1 cellular context compared by ENCODE assay signal in the genomic region with DNA sequence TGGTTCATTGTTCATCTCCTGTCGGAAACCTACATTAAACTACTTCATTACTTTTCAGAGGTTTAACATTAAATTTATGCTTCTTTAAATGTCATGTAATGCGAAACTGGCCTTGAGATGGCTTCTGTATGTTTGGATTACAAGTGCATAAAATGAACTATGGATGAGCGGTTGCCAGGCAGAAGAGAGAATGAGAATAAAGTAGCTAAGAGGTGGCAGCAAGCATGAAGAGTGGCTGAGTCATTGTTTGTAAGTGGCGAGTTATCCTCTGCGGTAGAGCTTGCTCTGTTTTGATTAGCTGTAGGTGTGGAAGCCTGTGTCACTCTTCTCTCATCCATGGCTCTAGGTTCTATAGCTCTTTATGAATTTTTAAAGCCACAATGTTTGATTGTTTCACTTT.
TF ChIP-seq lines count a peak whose summit lies in the region.

No MANE protein-coding gene starts in this region.

TF ChIP-seq in K562, 482 proteins besides CTCF, POLR2A, EP300 and RAD21 (continued from another document):
- no peak for TF ChIP-seq HNRNPH1 (optimal IDR thresholded peaks at IDR 0.05; ENCODE audit: low read depth, low read length)
